ENCODE assay signal across 22 cellular contexts in the genomic region with DNA sequence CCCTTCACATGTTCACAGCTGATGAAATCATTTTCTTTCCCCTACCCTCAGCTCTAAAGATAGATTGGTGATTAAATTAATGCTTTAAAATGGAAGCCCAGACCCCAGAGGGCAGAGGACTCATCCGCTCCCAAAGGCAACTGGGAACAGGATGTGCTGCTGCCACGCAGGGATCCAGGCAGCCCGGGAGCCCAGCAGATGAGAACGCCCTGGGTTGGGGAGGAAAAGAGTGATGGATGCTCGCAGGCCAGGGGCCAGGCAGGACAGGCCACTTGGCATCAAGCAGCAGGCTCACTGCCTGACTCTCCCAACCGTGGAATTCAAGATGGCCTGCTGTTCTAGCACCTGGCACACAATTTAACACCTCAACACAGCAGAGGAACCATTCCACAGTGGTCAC.
"Had no signal": no experiment of that assay in that cellular context is flagged by ENCODE, and none has a peak within 500 bp of the region (broad histone marks: within the 10 kb centered on the region; RNA-seq: fewer than 3 reads in every experiment).

No MANE protein-coding gene starts in this region.

- H2AFZ ChIP-seq: hepatocyte had no signal

- H3K4me1 ChIP-seq: ascending aorta, esophagus squamous epithelium, tibial nerve had no signal

- H3K4me2 ChIP-seq: hepatocyte had no signal

- H3K79me2 ChIP-seq: hepatocyte had no signal

- DNase-seq: activated CD4-positive, alpha-beta T cell treated with anti-CD3 and anti-CD28 coated beads for 48 hours; activated CD4-positive, alpha-beta T cell treated with anti-CD3 and anti-CD28 coated beads, Interleukin-2, amount 50 U/mL, for 48 hours; activated CD8-positive, alpha-beta memory T cell treated with anti-CD3 and anti-CD28 coated beads, Interleukin-2, amount 50 U/mL, for 48 hours; activated gamma-delta T cell; activated naive CD4-positive, alpha-beta T cell treated with anti-CD3 and anti-CD28 coated beads, Interleukin-2, amount 10 ng/mL, durations not matched to agents 7 days and 5 days; activated naive CD8-positive, alpha-beta T cell treated with anti-CD3 and anti-CD28 coated beads, Interleukin-2, amount 10 ng/mL, durations not matched to agents 7 days and 5 days; activated T-cell treated with anti-CD3 and anti-CD28 coated beads, Interleukin-2, amount 50 U/mL, for 24 hours; dermis blood vessel endothelial cell; effector CD8-positive, alpha-beta T cell; esophagus squamous epithelium; foreskin melanocyte; islet precursor cell; mammary epithelial cell; naive B cell; right cardiac atrium; stimulated activated CD4-positive, alpha-beta T cell treated with anti-CD3 and anti-CD28 coated beads, Interleukin-2, amount 100 ng/mL, for 48 hours; stimulated activated naive CD4-positive, alpha-beta T cell treated with Interleukin-2 at 50 U/mL for 16 hours had no signal

- FAIRE-seq: endometrium had no signal

- H3K9me3 ChIP-seq: ascending aorta, esophagus squamous epithelium, tibial nerve had no signal

- H3K4me3 ChIP-seq: ascending aorta, esophagus squamous epithelium, hepatocyte, tibial nerve had no signal

- H3K27ac ChIP-seq: ascending aorta, epithelial cell of prostate, esophagus squamous epithelium, hepatocyte, tibial nerve had no signal

- H3K27me3 ChIP-seq: ascending aorta, esophagus squamous epithelium, hepatocyte, tibial nerve had no signal
